In genomic region chr19:41959056-41960053, GRCh38 we compare ENCODE assay signal across 1 cellular context.
TF ChIP-seq lines count a peak whose summit lies in the region.

TSS of gene RABAC1 (minus strand) at chr19:41959321. CDS start at chr19:41959292, 29 bp downstream.

TF ChIP-seq in HepG2, 621 proteins besides CTCF, POLR2A, EP300 and RAD21 (continued from another document and continues in another):
- TF ChIP-seq RBM39 (IDR thresholded peaks at IDR 0.05; ENCODE audit: low read depth, low read length, poor library complexity, severe bottlenecking) = no peak
- TF ChIP-seq ZNF280D (CRISPR knock-in tag; IDR thresholded peaks at IDR 0.05) = no peak; the same call in 1 of the 2 replicates
- no peak for TF ChIP-seq SKI (IDR thresholded peaks at IDR 0.05; ENCODE audit: partially characterized antibody)
- 0 out of 2 replicates have a peak, but pooled peaks have one; percentile 18 for TF ChIP-seq FOXJ3 (CRISPR knock-in tag; IDR thresholded peaks at IDR 0.05; ENCODE audit: borderline replicate concordance)
- no peak; the same call in 1 of the 2 replicates for TF ChIP-seq ZBTB38 (CRISPR knock-in tag; IDR thresholded peaks at IDR 0.05)
- no peak for TF ChIP-seq ZNF557 (CRISPR knock-in tag; IDR thresholded peaks at IDR 0.05)
- peak; percentile 43; the same call in 1 of the 2 replicates for TF ChIP-seq TFAP4 (IDR thresholded peaks at IDR 0.05; ENCODE audit: borderline replicate concordance, low read depth)
- no peak for TF ChIP-seq SNAPC5 (CRISPR knock-in tag; IDR thresholded peaks at IDR 0.05; ENCODE audit: borderline replicate concordance)
- no peak for TF ChIP-seq TBP (CRISPR knock-in tag; IDR thresholded peaks at IDR 0.05)
- no peak for TF ChIP-seq BRCA1 (CRISPR knock-in tag; IDR thresholded peaks at IDR 0.05)
- TF ChIP-seq ZNF569 (CRISPR knock-in tag; IDR thresholded peaks at IDR 0.05; ENCODE audit: borderline replicate concordance) = no peak
- no peak for TF ChIP-seq SP1 (IDR thresholded peaks at IDR 0.05)
- peak; percentile 77; the same call in 1 of the 2 replicates for TF ChIP-seq SP1 (CRISPR knock-in tag; IDR thresholded peaks at IDR 0.05)
- TF ChIP-seq ZNF619 (CRISPR knock-in tag; IDR thresholded peaks at IDR 0.05) = no peak
- no peak for TF ChIP-seq ZUFSP (CRISPR knock-in tag; IDR thresholded peaks at IDR 0.05; ENCODE audit: borderline replicate concordance)
- no peak for TF ChIP-seq HNRNPL (IDR thresholded peaks at IDR 0.05; ENCODE audit: low read depth, low read length)
- TF ChIP-seq NCOA1 (CRISPR knock-in tag; IDR thresholded peaks at IDR 0.05) = no peak
- no peak for TF ChIP-seq RBAK (CRISPR knock-in tag; IDR thresholded peaks at IDR 0.05)
- TF ChIP-seq ZSCAN25 (CRISPR knock-in tag; IDR thresholded peaks at IDR 0.05) = no peak
- TF ChIP-seq NFKB2 (CRISPR knock-in tag; IDR thresholded peaks at IDR 0.05; ENCODE audit: borderline replicate concordance) = no peak
- no peak for TF ChIP-seq ZNF230 (CRISPR knock-in tag; IDR thresholded peaks at IDR 0.05)
- no peak for TF ChIP-seq KMT2B (CRISPR knock-in tag; IDR thresholded peaks at IDR 0.05)
- TF ChIP-seq ZBTB20 (CRISPR knock-in tag; IDR thresholded peaks at IDR 0.05; ENCODE audit: borderline replicate concordance, low read depth) = no peak
- TF ChIP-seq ZNF598 (CRISPR knock-in tag; IDR thresholded peaks at IDR 0.05; ENCODE audit: borderline replicate concordance) = no peak
- TF ChIP-seq ZNF607 (CRISPR knock-in tag; IDR thresholded peaks at IDR 0.05; ENCODE audit: borderline replicate concordance) = no peak
- TF ChIP-seq FOXM1 (CRISPR knock-in tag; IDR thresholded peaks at IDR 0.05) = no peak
- TF ChIP-seq CENPBD1 (CRISPR knock-in tag; IDR thresholded peaks at IDR 0.05; ENCODE audit: borderline replicate concordance, low read depth) = no peak
- TF ChIP-seq ZFP1 (CRISPR knock-in tag; IDR thresholded peaks at IDR 0.05) = no peak
- TF ChIP-seq ZNF512B (CRISPR knock-in tag; IDR thresholded peaks at IDR 0.05; ENCODE audit: borderline replicate concordance) = no peak
- TF ChIP-seq ZNF724P (CRISPR knock-in tag; IDR thresholded peaks at IDR 0.05; ENCODE audit: borderline replicate concordance) = 0 out of 2 replicates have a peak, but pooled peaks have one; percentile 29
- peak; percentile 93 for TF ChIP-seq YY1 (IDR thresholded peaks at IDR 0.05; ENCODE audit: insufficient read depth, insufficient replicate concordance, low read depth, low read length)
- TF ChIP-seq ZNF614 (CRISPR knock-in tag; IDR thresholded peaks at IDR 0.05; ENCODE audit: borderline replicate concordance) = no peak
- TF ChIP-seq NFE2 (CRISPR knock-in tag; IDR thresholded peaks at IDR 0.05) = no peak
- TF ChIP-seq HMGA1 (CRISPR knock-in tag; conservative IDR thresholded peaks at IDR 0.05) = no peak
- peak; percentile 95 for TF ChIP-seq HCFC1 (IDR thresholded peaks at IDR 0.05; ENCODE audit: low read depth, low read length)
- TF ChIP-seq ZNF737 (CRISPR knock-in tag; IDR thresholded peaks at IDR 0.05; ENCODE audit: borderline replicate concordance) = no peak
- 0 out of 2 replicates have a peak, but pooled peaks have one; percentile 61 for TF ChIP-seq ZNF317 (CRISPR knock-in tag; IDR thresholded peaks at IDR 0.05)
- no peak for TF ChIP-seq PHB2 (IDR thresholded peaks at IDR 0.05; ENCODE audit: partially characterized antibody)
- no peak for TF ChIP-seq GPBP1L1 (CRISPR knock-in tag; IDR thresholded peaks at IDR 0.05)
- no peak for TF ChIP-seq ARID3A (IDR thresholded peaks at IDR 0.05; ENCODE audit: low read depth, low read length)
- TF ChIP-seq PAF1 (CRISPR knock-in tag; IDR thresholded peaks at IDR 0.05) = no peak
- no peak for TF ChIP-seq ATF3 (CRISPR knock-in tag; IDR thresholded peaks at IDR 0.05)
- TF ChIP-seq ARNTL (CRISPR knock-in tag; IDR thresholded peaks at IDR 0.05) = 0 out of 2 replicates have a peak, but pooled peaks have one; percentile 7
- no peak for TF ChIP-seq ZXDC (CRISPR knock-in tag; IDR thresholded peaks at IDR 0.05)
- no peak for TF ChIP-seq FLYWCH1 (CRISPR knock-in tag; IDR thresholded peaks at IDR 0.05)
- no peak for TF ChIP-seq ZNF281 (CRISPR knock-in tag; IDR thresholded peaks at IDR 0.05; ENCODE audit: borderline replicate concordance)
- no peak for TF ChIP-seq CHCHD3 (CRISPR knock-in tag; IDR thresholded peaks at IDR 0.05)
- TF ChIP-seq ZSCAN20 (CRISPR knock-in tag; IDR thresholded peaks at IDR 0.05; ENCODE audit: borderline replicate concordance) = no peak
- no peak for TF ChIP-seq NR2F1 (CRISPR knock-in tag; IDR thresholded peaks at IDR 0.05)
- peak; percentile 33; the same call in 1 of the 2 replicates for TF ChIP-seq ZNF558 (CRISPR knock-in tag; IDR thresholded peaks at IDR 0.05; ENCODE audit: borderline replicate concordance)
